20 cellular contexts compared by ENCODE assay signal in genomic region chr1:77739235-77739634, GRCh38.
"Had no signal": no experiment of that assay in that cellular context is flagged by ENCODE, and none has a peak within 500 bp of the region (broad histone marks: within the 10 kb centered on the region; RNA-seq: fewer than 3 reads in every experiment).

No MANE protein-coding gene starts in this region.

- H3K27ac ChIP-seq: adrenal gland, sigmoid colon, spleen, thoracic aorta, upper lobe of left lung had no signal

- H3K4me3 ChIP-seq: adrenal gland, sigmoid colon, spleen, thoracic aorta, upper lobe of left lung had no signal

- H3K27me3 ChIP-seq: adrenal gland, sigmoid colon, spleen, upper lobe of left lung had no signal

- H3K9me3 ChIP-seq: adrenal gland, sigmoid colon, spleen, thoracic aorta, upper lobe of left lung had no signal

- FAIRE-seq: bronchial epithelial cell, frontal cortex, kidney, TTC549 had no signal

- DNase-seq: activated CD4-positive, alpha-beta T cell treated with anti-CD3 and anti-CD28 coated beads, Interleukin-2, amount 10 ng/mL, durations not matched to agents 24 days and 14 days; activated CD4-positive, CD25-positive, alpha-beta regulatory T cell; activated CD8-positive, alpha-beta memory T cell treated with anti-CD3 and anti-CD28 coated beads, Interleukin-2, amount 50 U/mL, for 4 hours; activated T-cell treated with anti-CD3 and anti-CD28 coated beads, Interleukin-2, amount 50 U/mL, for 4 hours; adrenal gland; effector CD4-positive, alpha-beta T cell; kidney; nephron progenitor cell; nucleus accumbens; sigmoid colon; spleen; stimulated activated CD4-positive, alpha-beta T cell treated with anti-CD3 and anti-CD28 coated beads, Interleukin-4, amount 100 ng/mL, for 4 hours; stimulated activated naive B cell treated with anti-CD40 and anti-IgM and Interleukin-4, amounts not matched to agents 10 μg/mL and 1 μg/mL and 100 μg/mL, for 72 hours; upper lobe of left lung had no signal

- H3K4me1 ChIP-seq: sigmoid colon had no signal

- ATAC-seq: activated naive CD4-positive, alpha-beta T cell treated with anti-CD3 and anti-CD28 coated beads, Interleukin-2, amount 50 U/mL, for 72 hours; activated T-cell treated with anti-CD3 and anti-CD28 coated beads, Interleukin-2, amount 50 U/mL, for 4 hours; left lobe of liver; stimulated activated naive B cell treated with anti-CD40 and anti-IgM and Interleukin-4, amounts not matched to agents 10 μg/mL and 1 μg/mL and 100 μg/mL, for 72 hours had no signal
